Comparison of ENCODE assay signal across 20 cellular contexts in genomic region chr6:49264496-49264895, GRCh38.
"Had no signal": no experiment of that assay in that cellular context is flagged by ENCODE, and none has a peak within 500 bp of the region (broad histone marks: within the 10 kb centered on the region; RNA-seq: fewer than 3 reads in every experiment).

No MANE protein-coding gene starts in this region.

- H3K36me3 ChIP-seq: gastroesophageal sphincter, neutrophil, sigmoid colon, tibial nerve had no signal

- H3K4me1 ChIP-seq: gastroesophageal sphincter, psoas muscle, sigmoid colon, testis, tibial nerve had no signal

- H3K27ac ChIP-seq: dorsolateral prefrontal cortex, gastroesophageal sphincter, neutrophil, psoas muscle, sigmoid colon, skin epidermis, testis, tibial nerve had no signal

- ATAC-seq: gastroesophageal sphincter; left lobe of liver; mucosa of descending colon; naive thymus-derived CD8-positive, alpha-beta T cell; psoas muscle; stimulated activated naive B cell treated with anti-CD40 and anti-IgM and Interleukin-4, amounts not matched to agents 10 μg/mL and 1 μg/mL and 100 μg/mL, for 72 hours; stimulated activated naive CD8-positive, alpha-beta T cell treated with anti-CD3 and anti-CD28 coated beads, Interleukin-15, amount 100 ng/mL, for 72 hours had no signal

- H3K9me3 ChIP-seq: gastroesophageal sphincter, mucosa of descending colon, neutrophil, psoas muscle, testis, tibial nerve had no signal

- H3K4me3 ChIP-seq: dorsolateral prefrontal cortex, gastroesophageal sphincter, mucosa of descending colon, psoas muscle, sigmoid colon, skin epidermis, testis, tibial nerve had no signal

- DNase-seq: cortex of kidney; dorsolateral prefrontal cortex; effector CD8-positive, alpha-beta T cell; glutamatergic neuron; islet precursor cell; mucosa of descending colon; naive thymus-derived CD8-positive, alpha-beta T cell; psoas muscle; retina; sigmoid colon; stimulated activated CD4-positive, alpha-beta T cell treated with anti-CD3 and anti-CD28 coated beads, Interleukin-2, amount 100 ng/mL, for 24 hours; stimulated activated CD4-positive, alpha-beta T cell treated with anti-CD3 and anti-CD28 coated beads, Interleukin-4, amount 100 ng/mL, for 4 hours; stimulated activated naive B cell treated with anti-CD40 and anti-IgM and Interleukin-4, amounts not matched to agents 10 μg/mL and 1 μg/mL and 100 μg/mL, for 72 hours; stimulated activated naive CD8-positive, alpha-beta T cell treated with anti-CD3 and anti-CD28 coated beads, Interleukin-15, amount 100 ng/mL, for 72 hours; testis had no signal

- H3K27me3 ChIP-seq: dorsolateral prefrontal cortex, gastroesophageal sphincter, neutrophil, sigmoid colon, testis, tibial nerve had no signal
